16 cellular contexts compared by ENCODE assay signal in the genomic region with DNA sequence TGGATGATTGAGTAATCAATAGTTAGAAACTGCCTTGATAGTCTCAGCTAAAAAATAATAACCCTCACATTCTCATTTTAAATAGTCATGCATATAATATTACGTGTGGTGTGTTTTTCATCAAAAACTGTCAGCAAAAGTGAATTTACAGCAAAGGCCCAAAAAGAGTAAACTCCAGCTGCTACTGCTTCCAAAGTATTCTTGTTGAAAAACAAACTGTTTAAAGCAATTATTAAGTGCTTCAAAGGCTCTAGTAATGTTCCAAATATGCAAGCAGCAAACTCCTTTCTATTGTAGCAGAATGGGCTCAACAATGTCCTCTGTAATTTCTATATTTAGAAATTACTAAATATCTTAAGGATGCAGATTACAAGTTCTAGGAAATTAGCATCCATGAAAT.
A peak's percentile ranks its signal among the peaks of the same experiment; 100 is the strongest.
DNase-seq lines count a peak whose midpoint lies in the region; TF ChIP-seq lines count a peak whose summit lies in the region.
"Had no signal": no experiment of that assay in that cellular context is flagged by ENCODE, and none has a peak within 500 bp of the region (broad histone marks: within the 10 kb centered on the region; RNA-seq: fewer than 3 reads in every experiment).

No MANE protein-coding gene starts in this region.

- H3K27me3 Mint-ChIP-seq in activated CD4-positive, alpha-beta T cell treated with anti-CD3 and anti-CD28 coated beads, Interleukin-2, amount 10 ng/mL, durations not matched to agents 7 days and 5 days: no peaks in the 10 kb centered on the region
- H3K27me3 Mint-ChIP-seq in activated naive CD4-positive, alpha-beta T cell treated with anti-CD3 and anti-CD28 coated beads for 36 hours (ENCODE audit: low read depth): no peaks in the 10 kb centered on the region
- H3K27me3 Mint-ChIP-seq: B cell, IgD-negative memory B cell had no signal

- intact Hi-C loops in activated naive CD4-positive, alpha-beta T cell treated with anti-CD3 and anti-CD28 coated beads for 36 hours (cut with micrococcal nuclease): no loop called here

- H3K27ac Mint-ChIP-seq in activated CD4-positive, alpha-beta T cell treated with anti-CD3 and anti-CD28 coated beads, Interleukin-2, amount 10 ng/mL, durations not matched to agents 7 days and 5 days: no peak overlapping the region
- no peak overlapping the region for H3K27ac Mint-ChIP-seq in activated naive CD4-positive, alpha-beta T cell treated with anti-CD3 and anti-CD28 coated beads for 36 hours
- H3K27ac Mint-ChIP-seq: B cell; CD8-positive, alpha-beta T cell; H9; IgD-negative memory B cell had no signal

- H3K36me3 Mint-ChIP-seq in activated CD4-positive, alpha-beta T cell treated with anti-CD3 and anti-CD28 coated beads, Interleukin-2, amount 10 ng/mL, durations not matched to agents 7 days and 5 days (ENCODE audit: low read depth): no peaks in the 10 kb centered on the region
- H3K36me3 Mint-ChIP-seq in activated naive CD4-positive, alpha-beta T cell treated with anti-CD3 and anti-CD28 coated beads for 36 hours (ENCODE audit: low read depth): no peaks in the 10 kb centered on the region
- H3K36me3 Mint-ChIP-seq: CD8-positive, alpha-beta T cell had no signal

- CTCF ChIA-PET in activated CD4-positive, alpha-beta T cell treated with anti-CD3 and anti-CD28 coated beads, Interleukin-2, amount 10 ng/mL, durations not matched to agents 7 days and 5 days (lab: Charles Lee): no interaction called here
- CTCF ChIA-PET in activated naive CD4-positive, alpha-beta T cell treated with anti-CD3 and anti-CD28 coated beads for 36 hours (lab: Charles Lee): no interaction called here

- H3K9me3 Mint-ChIP-seq in activated CD4-positive, alpha-beta T cell treated with anti-CD3 and anti-CD28 coated beads, Interleukin-2, amount 10 ng/mL, durations not matched to agents 7 days and 5 days: no peaks in the 10 kb centered on the region
- no peaks in the 10 kb centered on the region for H3K9me3 Mint-ChIP-seq in activated naive CD4-positive, alpha-beta T cell treated with anti-CD3 and anti-CD28 coated beads for 36 hours
- H3K9me3 Mint-ChIP-seq: CD8-positive, alpha-beta T cell; H9 had no signal

- H3K4me1 Mint-ChIP-seq in activated CD4-positive, alpha-beta T cell treated with anti-CD3 and anti-CD28 coated beads, Interleukin-2, amount 10 ng/mL, durations not matched to agents 7 days and 5 days: no peaks in the 10 kb centered on the region
- no peaks in the 10 kb centered on the region for H3K4me1 Mint-ChIP-seq in activated naive CD4-positive, alpha-beta T cell treated with anti-CD3 and anti-CD28 coated beads for 36 hours (ENCODE audit: low read depth)
- H3K4me1 Mint-ChIP-seq: B cell, H9, IgD-negative memory B cell had no signal

- H3K4me3 Mint-ChIP-seq in activated CD4-positive, alpha-beta T cell treated with anti-CD3 and anti-CD28 coated beads, Interleukin-2, amount 10 ng/mL, durations not matched to agents 7 days and 5 days: no peak overlapping the region
- no peak overlapping the region for H3K4me3 Mint-ChIP-seq in activated naive CD4-positive, alpha-beta T cell treated with anti-CD3 and anti-CD28 coated beads for 36 hours
- H3K4me3 Mint-ChIP-seq: B cell; CD8-positive, alpha-beta T cell; H9; IgD-negative memory B cell had no signal

- POLR2A ChIA-PET in activated CD4-positive, alpha-beta T cell treated with anti-CD3 and anti-CD28 coated beads, Interleukin-2, amount 10 ng/mL, durations not matched to agents 7 days and 5 days (lab: Charles Lee): no interaction called here

- TF ChIP-seq CTCF in choroid plexus epithelial cell (conservative IDR thresholded peaks at IDR 0.05; ENCODE audit: low read depth, low read length) (no peak), fibroblast of mammary gland (conservative IDR thresholded peaks at IDR 0.05; ENCODE audit: control insufficient read depth, insufficient read depth, low read depth, low read length) (no peak)

- no peak overlapping the region for H3K4me3 ChIP-seq in choroid plexus epithelial cell (ENCODE audit: low read depth, low read length)
- H3K4me3 ChIP-seq in fibroblast of mammary gland (ENCODE audit: control insufficient read depth, low read depth, low read length): no peak overlapping the region
- H3K4me3 ChIP-seq: BLaER1 treated with 17β-estradiol and CSF1 and Interleukin-3, amounts not matched to agents 10 nM and 100 nM had no signal

- DNase-seq in AG20443 (ENCODE audit: low spot score): peak; percentile 23
- DNase-seq in choroid plexus epithelial cell (ENCODE audit: low read depth): peak; percentile 4
- peak; percentile 49 for DNase-seq in fibroblast of mammary gland (ENCODE audit: low read depth)
- DNase-seq in myocyte (ENCODE audit: low read depth): peak; percentile 15
- no peak for DNase-seq in activated CD4-positive, alpha-beta T cell treated with anti-CD3 and anti-CD28 coated beads, Interleukin-2, amount 10 ng/mL, durations not matched to agents 7 days and 5 days
- no peak for DNase-seq in AG08396 (ENCODE audit: low spot score)
- DNase-seq in NCI-H2107 treated with DMSO at 0.1 percent for 48 hours (lab: John Stamatoyannopoulos, UW; ENCODE audit: unreplicated experiment): no peak
- DNase-seq in activated naive CD4-positive, alpha-beta T cell treated with anti-CD3 and anti-CD28 coated beads for 36 hours: no peak
- DNase-seq: Calu3; CD8-positive, alpha-beta T cell; DMS79 treated with DMSO at 0.1 percent for 48 hours; H9; KBM-7 had no signal

Comparison
In these comparisons a context has a peak if more than half of its experiments do, and no peak if none do; other contexts are left out.
1. DNase-seq: peak in AG20443 (single experiment), choroid plexus epithelial cell (single experiment), fibroblast of mammary gland (single experiment) and myocyte (single experiment); none in activated CD4-positive, alpha-beta T cell treated with anti-CD3 and anti-CD28 coated beads, Interleukin-2, amount 10 ng/mL, durations not matched to agents 7 days and 5 days (single experiment), AG08396 (single experiment), NCI-H2107 treated with DMSO at 0.1 percent for 48 hours (single experiment) and activated naive CD4-positive, alpha-beta T cell treated with anti-CD3 and anti-CD28 coated beads for 36 hours (single experiment).